10 cellular contexts compared by ENCODE assay signal in the genomic region with DNA sequence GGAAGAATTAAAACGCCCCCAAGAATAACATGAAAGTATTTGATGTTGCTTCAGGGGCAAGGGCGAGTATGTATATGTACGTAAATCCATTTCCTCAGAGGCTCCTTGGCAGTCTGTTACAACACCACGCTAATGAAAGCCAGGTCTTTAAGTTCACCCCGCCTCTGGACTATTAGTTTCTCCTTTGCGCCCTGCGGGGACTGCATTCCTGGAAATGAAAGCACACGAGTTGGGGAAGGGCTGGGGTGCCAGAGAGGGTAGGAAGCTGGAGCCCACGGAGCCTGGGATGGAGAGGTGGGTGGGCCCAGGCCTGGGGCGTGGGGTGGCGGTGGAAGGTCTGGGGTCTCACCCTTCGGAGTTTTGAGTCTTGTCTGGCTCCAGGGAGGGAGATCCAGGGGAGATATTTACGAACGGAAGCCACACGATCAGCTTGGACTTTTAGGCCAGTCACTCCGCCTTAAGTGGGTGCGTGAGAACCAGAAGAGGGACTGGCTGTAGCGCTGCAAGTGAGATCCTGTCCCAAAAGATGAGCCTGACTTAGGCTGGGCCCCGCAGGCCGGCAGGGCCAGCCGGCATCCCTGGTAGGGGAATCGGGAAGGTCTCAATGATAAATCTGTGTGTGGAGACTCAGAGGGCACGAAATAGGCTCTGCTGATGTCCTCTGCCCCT. TPM values are rescaled to one million over a fixed set of nuclear protein-coding genes. Genes with fewer than 3 reads are reported as not detected.
DNase-seq lines count a peak whose midpoint lies in the region; ATAC-seq and TF ChIP-seq lines count a peak whose summit lies in the region.
"Had no signal": no experiment of that assay in that cellular context is flagged by ENCODE, and none has a peak within 500 bp of the region (broad histone marks: within the 10 kb centered on the region; RNA-seq: fewer than 3 reads in every experiment).

No MANE protein-coding gene starts in this region.

- H3K27me3 ChIP-seq in mammary epithelial cell (ENCODE audit: insufficient read depth, low read length) = peaks cover 12% of the 10 kb centered on the region
- peaks cover 0 to 14% of the 10 kb centered on the region in 2 experiments for H3K27me3 ChIP-seq in mesenchymal stem cell (ENCODE audit: control insufficient read depth in 1 of 2, insufficient read depth in 1 of 2, low read length in 2 of 2)
- no peaks in the 10 kb centered on the region for H3K27me3 ChIP-seq in upper lobe of left lung
- no peaks in the 10 kb centered on the region for H3K27me3 ChIP-seq in transverse colon

- no peak for DNase-seq in MCF 10A (ENCODE audit: unreplicated experiment)
- DNase-seq in mammary epithelial cell = no peak
- peak; percentile 93 for DNase-seq in choroid plexus epithelial cell (ENCODE audit: low read depth)
- peak; percentile 29 for DNase-seq in mesenchymal stem cell
- peak in 1 of 2 donors; percentile 54 for DNase-seq in upper lobe of left lung
- DNase-seq in GOT3 (lab: John Stamatoyannopoulos, UW) = no peak
- DNase-seq in GM19238 (ENCODE audit: insufficient read length, low spot score) = no peak
- DNase-seq in transverse colon = no peak
- DNase-seq: COR-L47 had no signal

- no peak for TF ChIP-seq CTCF in MCF 10A (IDR thresholded peaks at IDR 0.05; ENCODE audit: unreplicated experiment)
- no peak for TF ChIP-seq CTCF in mammary epithelial cell (conservative IDR thresholded peaks at IDR 0.05 in 1 of 2, IDR thresholded peaks at IDR 0.05 in 1 of 2; ENCODE audit: extremely low read depth in 1 of 2, insufficient read depth in 1 of 2, low read depth in 1 of 2, low read length in 2 of 2)
- no peak for TF ChIP-seq CTCF in choroid plexus epithelial cell (conservative IDR thresholded peaks at IDR 0.05; ENCODE audit: low read depth, low read length)
- no peak for TF ChIP-seq CTCF in upper lobe of left lung (IDR thresholded peaks at IDR 0.05)
- no peak for TF ChIP-seq CTCF in transverse colon (IDR thresholded peaks at IDR 0.05)

- CTCF ChIA-PET in MCF 10A (lab: Yijun Ruan, JAX) = no interaction called here
- CTCF ChIA-PET in mammary epithelial cell (lab: Charles Lee; ENCODE audit: low non-redundant PET) = interaction anchor here (0.6 kb wide), 1 partner anchor 239 kb away, joined by 8 read pairs; no protein-coding TSS in a partner anchor

- no peak overlapping the region for H4K91ac ChIP-seq in mesenchymal stem cell (ENCODE audit: low read length)

- H3K27ac Mint-ChIP-seq in MCF 10A (ENCODE audit: low read depth, unreplicated experiment) = peak overlapping the region; percentile 46

- H3K79me2 ChIP-seq in mammary epithelial cell (ENCODE audit: insufficient read depth, low read length) = no peaks in the 10 kb centered on the region

- H3K36me3 ChIP-seq in mammary epithelial cell (ENCODE audit: insufficient read depth, low read length) (no peaks in the 10 kb centered on the region), mesenchymal stem cell (ENCODE audit: control insufficient read depth in 1 of 2, insufficient read depth in 2 of 2, low read depth in 1 of 2, low read length in 2 of 2) (no peaks in the 10 kb centered on the region), upper lobe of left lung (no peaks in the 10 kb centered on the region), transverse colon (no peaks in the 10 kb centered on the region)

- no peak overlapping the region for H3K23ac ChIP-seq in mesenchymal stem cell (ENCODE audit: low read length in 2 of 2)

- H3K4me3 ChIP-seq in mammary epithelial cell (replicated peaks in 1 of 3; ENCODE audit: insufficient read depth in 1 of 3, low read depth in 2 of 3, low read length in 3 of 3) (no peak overlapping the region), choroid plexus epithelial cell (ENCODE audit: low read depth, low read length) (peak overlapping the region; percentile 70), mesenchymal stem cell (ENCODE audit: insufficient read depth in 1 of 2, low read depth in 1 of 2, low read length in 2 of 2) (peak overlapping the region in 1 of 2 experiments; percentile 91), upper lobe of left lung (no peak overlapping the region), transverse colon (no peak overlapping the region)

- H3K36me3 Mint-ChIP-seq in MCF 10A (ENCODE audit: insufficient read depth, unreplicated experiment) = no peaks in the 10 kb centered on the region

- no TSS peak for BruUV-seq in MCF 10A (replicated peaks; lab: Mats Ljungman, UMichigan)
- no TSS peak for BruUV-seq in mammary epithelial cell (replicated peaks; lab: Mats Ljungman, UMichigan)

- H3K4me2 ChIP-seq in mammary epithelial cell (ENCODE audit: insufficient read depth, low read depth, low read length) (no peak overlapping the region), mesenchymal stem cell (ENCODE audit: low read length, poor library complexity, severe bottlenecking) (no peak overlapping the region)

- H3K4me3 Mint-ChIP-seq in MCF 10A (ENCODE audit: unreplicated experiment) = peak overlapping the region; percentile 64

- no peak overlapping the region for H2BK12ac ChIP-seq in mesenchymal stem cell (ENCODE audit: low read length in 2 of 2)

- in situ Hi-C loops in mammary epithelial cell (cut with MboI; ENCODE audit: low sequenced_read_pairs in 2 of 2) (no loop called here), transverse colon (cut with MboI; ENCODE audit: low pct_ligation_motif_present in 1 of 4, low pct_unique_long_range_greater_than_20kb in 1 of 4, low sequenced_read_pairs in 3 of 4) (no loop called here)

- H3K4me1 ChIP-seq in mammary epithelial cell (ENCODE audit: insufficient read depth, low read length) = peaks cover 4% of the 10 kb centered on the region
- peaks cover 9% of the 10 kb centered on the region for H3K4me1 ChIP-seq in mesenchymal stem cell (ENCODE audit: control insufficient read depth, insufficient read depth, low read depth, low read length)
- peaks cover 0 to 32% (median 17%) of the 10 kb centered on the region in 4 donors for H3K4me1 ChIP-seq in upper lobe of left lung
- H3K4me1 ChIP-seq in transverse colon = peaks cover 0 to 18% (median 10%) of the 10 kb centered on the region in 4 donors

- no peak overlapping the region for H3K4ac ChIP-seq in mesenchymal stem cell (ENCODE audit: low read depth in 1 of 2, low read length in 2 of 2)

- no peak overlapping the region for H2BK120ac ChIP-seq in mesenchymal stem cell (ENCODE audit: low read depth, low read length)

- no peak overlapping the region for H4K8ac ChIP-seq in mesenchymal stem cell (ENCODE audit: low read length)

- H3K79me1 ChIP-seq in mesenchymal stem cell (replicated peaks; ENCODE audit: low read length, poor library complexity, severe bottlenecking) = peaks cover 1% of the 10 kb centered on the region

- TF ChIP-seq POLR2A in upper lobe of left lung (IDR thresholded peaks at IDR 0.05) (no peak), transverse colon (IDR thresholded peaks at IDR 0.05) (no peak)

- peaks cover 32% of the 10 kb centered on the region for H3K27me3 Mint-ChIP-seq in MCF 10A (ENCODE audit: insufficient read depth, unreplicated experiment)

- H3K4me1 Mint-ChIP-seq in MCF 10A (ENCODE audit: insufficient read depth, unreplicated experiment) = no peaks in the 10 kb centered on the region

- no peak overlapping the region for H3K14ac ChIP-seq in mesenchymal stem cell (ENCODE audit: low read length in 2 of 2)

- H2BK15ac ChIP-seq in mesenchymal stem cell (ENCODE audit: low read depth, poor library complexity, severe bottlenecking) = no peak overlapping the region

- no peaks in the 10 kb centered on the region for H3K9me3 ChIP-seq in mammary epithelial cell (replicated peaks; ENCODE audit: insufficient read depth, low read length)
- no peaks in the 10 kb centered on the region for H3K9me3 ChIP-seq in mesenchymal stem cell (ENCODE audit: control insufficient read depth, low read length)
- no peaks in the 10 kb centered on the region for H3K9me3 ChIP-seq in upper lobe of left lung
- H3K9me3 ChIP-seq in transverse colon = no peaks in the 10 kb centered on the region

- H3K9me3 Mint-ChIP-seq in MCF 10A (ENCODE audit: unreplicated experiment) = no peaks in the 10 kb centered on the region

- intact Hi-C loops in MCF 10A (cut with micrococcal nuclease) (no loop called here), mammary epithelial cell (cut with micrococcal nuclease) (no loop called here), transverse colon (cut with DNase I; ENCODE audit: low total_unique reads) (no loop called here)

- H3K18ac ChIP-seq in mesenchymal stem cell (ENCODE audit: low read depth in 1 of 2, low read length in 2 of 2) = peak overlapping the region in 1 of 2 experiments; percentile 66

- H3K27ac ChIP-seq in mammary epithelial cell (ENCODE audit: insufficient read depth, low read depth, low read length) = no peak overlapping the region
- no peak overlapping the region for H3K27ac ChIP-seq in mesenchymal stem cell (ENCODE audit: low read length, poor library complexity, severe bottlenecking)
- peak overlapping the region in 3 of 4 donors; percentile 90 to 96 (median 92) for H3K27ac ChIP-seq in upper lobe of left lung
- no peak overlapping the region for H3K27ac ChIP-seq in transverse colon
- H3K27ac ChIP-seq: RWPE1 had no signal

- POLR2A ChIA-PET in MCF 10A (lab: Yijun Ruan, JAX) = no interaction called here

- H3K9ac ChIP-seq in mammary epithelial cell (ENCODE audit: insufficient read depth, low read length) (no peak overlapping the region), mesenchymal stem cell (ENCODE audit: low read length) (peak overlapping the region; percentile 88)

- H2BK5ac ChIP-seq in mesenchymal stem cell (ENCODE audit: low read depth, low read length, poor library complexity, severe bottlenecking) = no peak overlapping the region

- H2AFZ ChIP-seq in mammary epithelial cell (ENCODE audit: low read depth, low read length) = no peak overlapping the region
- H2AFZ ChIP-seq in mesenchymal stem cell (ENCODE audit: low read depth, low read length) = no peak overlapping the region

- TF ChIP-seq EP300 in upper lobe of left lung (IDR thresholded peaks at IDR 0.05) (no peak), transverse colon (IDR thresholded peaks at IDR 0.05; ENCODE audit: low read depth) (no peak)

- H2AK5ac ChIP-seq in mesenchymal stem cell (ENCODE audit: low read length, severe bottlenecking) = no peak overlapping the region

- ATAC-seq in upper lobe of left lung (ENCODE audit: low FRiP score in 2 of 2) = no peak

- 86% methylated on average over 18 of the region's 23 CpGs for WGBS in mammary epithelial cell (ENCODE audit: low coverage, missing lambda C conversion rate)
- 69% methylated on average over 21 of the region's 23 CpGs for WGBS in mesenchymal stem cell
- WGBS in upper lobe of left lung, 2 donors = 86% methylated on average over 19 to 23 of the region's 23 CpGs
- 81 to 90% methylated on average over 4 to 23 of the region's 23 CpGs for WGBS in transverse colon (ENCODE audit: low coverage in 1 of 2), 2 donors

- no peaks in the 10 kb centered on the region for H4K20me1 ChIP-seq in mammary epithelial cell (ENCODE audit: insufficient read depth, low read length)

- dilution Hi-C loops in mammary epithelial cell (cut with HindIII; ENCODE audit: low sequenced_read_pairs) = no loop called here

RNA-seq across cellular contexts. Expression of a gene that starts 1.6 kb away (rescaled TPM):
- total RNA-seq in MCF 10A (2022) (0.17 and 0.51 TPM in 2 replicates), mammary epithelial cell (under 1 TPM; 0.28 to 0.33 TPM), upper lobe of left lung (10 to 100 TPM in 4 of 6 donors, 1 to 10 TPM in 2; 6.5 to 15.8 (median 10.7) TPM), transverse colon (10 to 100 TPM; 17.2 to 41.4 (median 35.9) TPM)
- polyA plus RNA-seq in mammary epithelial cell = 0.15 TPM
- not detected for polyA minus RNA-seq in mammary epithelial cell
- 0.65 TPM for polyA plus RNA-seq in mesenchymal stem cell (2013, experiment 1 of 2)
- polyA plus RNA-seq in mesenchymal stem cell (2013, experiment 2 of 2) = 0.51 TPM

Comparison
In these comparisons a context has a peak if more than half of its experiments do, and no peak if none do; other contexts are left out.
1. DNase-seq: peak in choroid plexus epithelial cell (single experiment) and mesenchymal stem cell (single experiment); none in MCF 10A (single experiment), mammary epithelial cell (single experiment), GOT3 (single experiment), GM19238 (single experiment) and transverse colon (single experiment).
2. H3K27ac ChIP-seq: peak in upper lobe of left lung (3 of 4); none in mammary epithelial cell (single experiment), mesenchymal stem cell (single experiment) and transverse colon (0 of 4).